18 cellular contexts compared by ENCODE assay signal in the genomic region with DNA sequence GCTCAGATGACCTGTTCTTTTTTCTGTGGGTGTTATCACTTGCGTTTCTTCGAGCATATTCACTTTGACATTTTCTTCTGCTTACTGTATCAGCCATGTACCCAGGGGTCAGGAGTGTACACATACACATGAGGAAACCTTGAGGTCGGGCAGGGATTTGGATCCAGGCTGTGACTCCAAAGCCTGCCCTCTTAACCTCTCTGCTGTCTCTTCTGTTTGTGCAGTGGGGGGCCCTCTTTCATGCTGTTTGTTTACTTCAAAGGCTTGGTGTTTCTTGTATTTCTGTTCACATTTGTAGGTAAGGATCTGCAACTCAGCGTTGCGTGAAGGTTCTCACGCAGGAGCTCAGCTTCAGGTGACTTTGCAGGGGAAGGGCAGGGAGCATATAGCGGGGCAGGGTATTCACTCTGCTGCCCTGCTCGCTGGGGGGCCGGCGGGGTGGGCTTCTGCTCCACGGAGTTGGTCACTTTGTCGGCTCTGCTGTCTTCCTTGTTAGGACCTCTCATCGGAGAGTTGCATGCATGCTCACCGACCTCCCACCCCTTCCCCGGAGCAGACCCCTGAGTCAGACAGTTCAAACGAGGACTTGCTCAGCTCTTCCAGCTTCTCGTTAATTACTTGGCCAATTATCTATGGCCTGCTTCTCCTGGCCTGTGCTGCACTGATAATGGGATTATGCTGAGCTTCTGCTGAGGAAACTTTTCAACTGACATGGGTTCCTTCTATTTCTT.
DNase-seq lines count a peak whose midpoint lies in the region; ATAC-seq, FAIRE-seq and TF ChIP-seq lines count a peak whose summit lies in the region.
"Had no signal": no experiment of that assay in that cellular context is flagged by ENCODE, and none has a peak within 500 bp of the region (broad histone marks: within the 10 kb centered on the region; RNA-seq: fewer than 3 reads in every experiment).

No MANE protein-coding gene starts in this region.

- H3K79me2 ChIP-seq in HepG2 (ENCODE audit: insufficient read depth, low read length): no peaks in the 10 kb centered on the region

- H4K20me1 ChIP-seq in HepG2 (ENCODE audit: insufficient read depth, low read length): no peaks in the 10 kb centered on the region
- H4K20me1 ChIP-seq: BLaER1 had no signal

- TF ChIP-seq POLR2A in HepG2 (IDR thresholded peaks at IDR 0.05; ENCODE audit: insufficient read depth in 1 of 2, low read depth in 2 of 2, low read length in 2 of 2): no peak
- no peak for TF ChIP-seq POLR2A in right lobe of liver (IDR thresholded peaks at IDR 0.05)

- peak overlapping the region; percentile 59 for H3K27ac Mint-ChIP-seq in nephron progenitor cell
- H3K27ac Mint-ChIP-seq: CD14-positive monocyte; CD4-positive, alpha-beta memory T cell; HFFc6 had no signal

- H3K4me3 ChIP-seq in HepG2 (replicated peaks in 1 of 3; ENCODE audit: insufficient read depth in 1 of 3, low read depth in 2 of 3, low read length in 3 of 3): peak overlapping the region; percentile 4 to 50 (median 24); a peak in 4 of 6 replicates
- H3K4me3 ChIP-seq in right lobe of liver: no peak overlapping the region
- H3K4me3 ChIP-seq: BLaER1 had no signal

- H3K4me1 Mint-ChIP-seq in nephron progenitor cell: peaks cover 45% of the 10 kb centered on the region
- H3K4me1 Mint-ChIP-seq: CD14-positive monocyte; CD4-positive, alpha-beta memory T cell had no signal

- ATAC-seq in HepG2 (peak; percentile 98), right lobe of liver (no peak), foreskin keratinocyte (no peak)
- ATAC-seq: HCT116 had no signal

- TF ChIP-seq CTCF in HepG2 (CRISPR knock-in tag; IDR thresholded peaks at IDR 0.05) (no peak), right lobe of liver (IDR thresholded peaks at IDR 0.05) (no peak), nephron progenitor cell (IDR thresholded peaks at IDR 0.05) (no peak), RWPE1 (conservative IDR thresholded peaks at IDR 0.05; ENCODE audit: low read depth) (no peak), foreskin keratinocyte (conservative IDR thresholded peaks at IDR 0.05) (no peak)

- peaks cover 4% of the 10 kb centered on the region for H3K27me3 Mint-ChIP-seq in nephron progenitor cell (ENCODE audit: low read depth, poor library complexity)

- peak; percentile 84 for DNase-seq in HepG2 (ENCODE audit: low spot score)
- DNase-seq in right lobe of liver: no peak
- no peak for DNase-seq in nephron progenitor cell
- peak; percentile 62 for DNase-seq in retina
- DNase-seq in RWPE1 (ENCODE audit: low spot score): no peak
- DNase-seq in NCI-H526 (lab: John Stamatoyannopoulos, UW): no peak
- DNase-seq in foreskin keratinocyte: no peak
- DNase-seq: 8988T; CD4-positive, alpha-beta memory T cell; DMS153; DMS79; GF-D8; GOT3; H7; HFFc6 had no signal

- WGBS in HepG2 (ENCODE audit: low lambda C conversion rate): 7% methylated on average over 9 of the region's 17 CpGs
- WGBS in right lobe of liver (ENCODE audit: insufficient coverage, low coverage, low lambda C conversion rate, missing lambda C conversion rate): 38% methylated on average over 10 of the region's 17 CpGs

- CTCF ChIA-PET in HepG2 (lab: Yijun Ruan, JAX; ENCODE audit: low intra/inter-chr PET ratio, low total read pairs) (no interaction called here), RWPE1 (lab: Yijun Ruan, JAX) (no interaction called here)

- no peak overlapping the region for H2AFZ ChIP-seq in HepG2 (ENCODE audit: low read length)

- H3K4me3 Mint-ChIP-seq in nephron progenitor cell: peak overlapping the region; percentile 1
- H3K4me3 Mint-ChIP-seq: CD14-positive monocyte; CD4-positive, alpha-beta memory T cell; HFFc6 had no signal

- H3K36me3 Mint-ChIP-seq in nephron progenitor cell (ENCODE audit: low read depth): no peaks in the 10 kb centered on the region
- H3K36me3 Mint-ChIP-seq: CD14-positive monocyte; CD4-positive, alpha-beta memory T cell had no signal

- FAIRE-seq in HepG2 (lab: Jason Lieb, UNC): peak; percentile 97

- H3K9me3 ChIP-seq in HepG2 (ENCODE audit: low read length): no peaks in the 10 kb centered on the region
- H3K9me3 ChIP-seq in right lobe of liver: no peaks in the 10 kb centered on the region
- H3K9me3 ChIP-seq: BLaER1 had no signal

- H3K27ac ChIP-seq in HepG2 (ENCODE audit: extremely low read length, insufficient read depth, low read length) (peak overlapping the region; percentile 67), right lobe of liver (no peak overlapping the region), RWPE1 (no peak overlapping the region), foreskin keratinocyte (no peak overlapping the region)
- H3K27ac ChIP-seq: BLaER1 had no signal

- intact Hi-C loops in HepG2 (cut with micrococcal nuclease; ENCODE audit: unreplicated experiment): no loop called here
- intact Hi-C loops in right lobe of liver (cut with DNase I): no loop called here

- H3K9me3 Mint-ChIP-seq in nephron progenitor cell: peaks cover 4% of the 10 kb centered on the region
- H3K9me3 Mint-ChIP-seq: CD14-positive monocyte; CD4-positive, alpha-beta memory T cell had no signal

- H3K4me2 ChIP-seq in HepG2 (ENCODE audit: low read depth, low read length): peak overlapping the region; percentile 74
- H3K4me2 ChIP-seq: BLaER1 had no signal

- in situ Hi-C loops in HepG2 (cut with HindIII; ENCODE audit: extremely low pct_ligation_motif_present, low pct_unique_long_range_greater_than_20kb): loop anchor here (25.0 kb wide), 1 partner anchor 491 kb away; no protein-coding TSS in a partner anchor

- POLR2A ChIA-PET in HepG2 (lab: Yijun Ruan, JAX): no interaction called here
- POLR2A ChIA-PET in RWPE1 (lab: Yijun Ruan, JAX; ENCODE audit: low non-redundant PET): no interaction called here

- TF ChIP-seq EP300 in HepG2 (IDR thresholded peaks at IDR 0.05; ENCODE audit: low read depth in 2 of 2, low read length in 2 of 2) (peak in 1 of 2 experiments; percentile 93; a peak in 2 of 4 replicates), HepG2 (CRISPR knock-in tag; IDR thresholded peaks at IDR 0.05; ENCODE audit: borderline replicate concordance) (no peak)

- TSS peak; percentile 66 for BruUV-seq in HepG2 (replicated peaks; lab: Mats Ljungman, UMichigan)

- peaks cover 61% of the 10 kb centered on the region for H3K4me1 ChIP-seq in HepG2 (ENCODE audit: insufficient read depth, low read length)
- H3K4me1 ChIP-seq in right lobe of liver: no peaks in the 10 kb centered on the region
- no peaks in the 10 kb centered on the region for H3K4me1 ChIP-seq in foreskin keratinocyte
- H3K4me1 ChIP-seq: BLaER1 had no signal

- TF ChIP-seq RAD21 in HepG2 (CRISPR knock-in tag; IDR thresholded peaks at IDR 0.05): no peak

- H3K36me3 ChIP-seq in HepG2 (replicated peaks in 1 of 2; ENCODE audit: control insufficient read depth in 1 of 2, insufficient read depth in 2 of 2, low read length in 2 of 2) (no peaks in the 10 kb centered on the region), right lobe of liver (no peaks in the 10 kb centered on the region)
- H3K36me3 ChIP-seq: BLaER1 had no signal

- H3K27me3 ChIP-seq in HepG2 (ENCODE audit: control insufficient read depth in 1 of 2, insufficient read depth in 2 of 2, low read length in 2 of 2): no peaks in the 10 kb centered on the region
- no peaks in the 10 kb centered on the region for H3K27me3 ChIP-seq in right lobe of liver
- H3K27me3 ChIP-seq in foreskin keratinocyte: no peaks in the 10 kb centered on the region
- H3K27me3 ChIP-seq: BLaER1 had no signal

- H3K9ac ChIP-seq in HepG2 (ENCODE audit: insufficient read depth, low read depth, low read length): peak overlapping the region; percentile 50
- H3K9ac ChIP-seq: BLaER1 had no signal

TF ChIP-seq in HepG2, 621 proteins besides CTCF, POLR2A, EP300 and RAD21 (continues in another document):
- TF ChIP-seq MXI1 (IDR thresholded peaks at IDR 0.05; ENCODE audit: borderline replicate concordance, low read depth, low read length) (peak; percentile 27; the same call in 1 of the 3 replicates), ZSCAN20 (CRISPR knock-in tag; IDR thresholded peaks at IDR 0.05; ENCODE audit: borderline replicate concordance) (no peak), FOXP4 (CRISPR knock-in tag; IDR thresholded peaks at IDR 0.05) (peak; percentile 81), PATZ1 (CRISPR knock-in tag; IDR thresholded peaks at IDR 0.05) (peak; percentile 78), NCOR1 (IDR thresholded peaks at IDR 0.05; ENCODE audit: borderline replicate concordance, low read length) (peak; percentile 74; the same call in 1 of the 2 replicates), SOX13 (IDR thresholded peaks at IDR 0.05) (0 out of 2 replicates have a peak, but pooled peaks have one; percentile 18), SOX13 (CRISPR knock-in tag; conservative IDR thresholded peaks at IDR 0.05 in 1 of 2, IDR thresholded peaks at IDR 0.05 in 1 of 2) (peak in 1 of 2 experiments; percentile 78; a peak in 2 of 4 replicates)

Comparison
In these comparisons a context has a peak if more than half of its experiments do, and no peak if none do; other contexts are left out.
1. DNase-seq: peak in HepG2 (single experiment) and retina (single experiment); none in right lobe of liver (0 of 3), nephron progenitor cell (single experiment), RWPE1 (single experiment), NCI-H526 (0 of 2) and foreskin keratinocyte (0 of 2).
2. H3K4me3 ChIP-seq: peak in HepG2 (3 of 3); none in right lobe of liver (0 of 3).